1 cellular context compared by ENCODE assay signal in genomic region chr2:231709981-231710750, GRCh38.
TF ChIP-seq lines count a peak whose summit lies in the region.

No MANE protein-coding gene starts in this region.

TF ChIP-seq in K562, 482 proteins besides CTCF, POLR2A, EP300 and RAD21 (continued from another document and continues in another):
- TF ChIP-seq UBTF (IDR thresholded peaks at IDR 0.05; ENCODE audit: borderline replicate concordance in 1 of 2, low read depth in 2 of 2, low read length in 2 of 2) (no peak), CREB5 (CRISPR knock-in tag; IDR thresholded peaks at IDR 0.05) (no peak), AFF4 (CRISPR knock-in tag; IDR thresholded peaks at IDR 0.05) (peak; percentile 64; the same call in 1 of the 2 replicates), ZNF395 (CRISPR knock-in tag; IDR thresholded peaks at IDR 0.05) (peak; percentile 79), HCFC1 (IDR thresholded peaks at IDR 0.05; ENCODE audit: low read depth, low read length) (peak; percentile 65), FOXJ3 (CRISPR knock-in tag; IDR thresholded peaks at IDR 0.05) (no peak), ZBTB12 (CRISPR knock-in tag; IDR thresholded peaks at IDR 0.05) (no peak), ZBTB9 (CRISPR knock-in tag; IDR thresholded peaks at IDR 0.05) (peak; percentile 79; the same call in 1 of the 2 replicates), NFATC3 (IDR thresholded peaks at IDR 0.05) (no peak), SMC3 (conservative IDR thresholded peaks at IDR 0.05; ENCODE audit: insufficient read depth, low read depth, low read length) (no peak), ZBTB33 (CRISPR knock-in tag; IDR thresholded peaks at IDR 0.05) (peak; percentile 25; the same call in 1 of the 2 replicates), FOXO4 (CRISPR knock-in tag; IDR thresholded peaks at IDR 0.05) (no peak), CEBPZ (IDR thresholded peaks at IDR 0.05; ENCODE audit: borderline replicate concordance, low read depth, low read length) (no peak), U2AF2 (optimal IDR thresholded peaks at IDR 0.05; ENCODE audit: low read depth, low read length) (no peak), ZNF253 (CRISPR knock-in tag; conservative IDR thresholded peaks at IDR 0.05) (no peak), HMG20A (CRISPR knock-in tag; conservative IDR thresholded peaks at IDR 0.05) (no peak), ILK (tag; IDR thresholded peaks at IDR 0.05; ENCODE audit: borderline replicate concordance, low read depth) (no peak), TCFL5 (CRISPR knock-in tag; conservative IDR thresholded peaks at IDR 0.05) (no peak), CEBPB (tag; IDR thresholded peaks at IDR 0.05) (no peak), USF2 (CRISPR knock-in tag; IDR thresholded peaks at IDR 0.05) (no peak), ZNF24 (IDR thresholded peaks at IDR 0.05) (no peak), THAP7 (CRISPR knock-in tag; IDR thresholded peaks at IDR 0.05) (no peak), CTCFL (IDR thresholded peaks at IDR 0.05; ENCODE audit: borderline replicate concordance, insufficient read depth, low read depth, low read length, poor library complexity, severe bottlenecking) (peak; percentile 88), GATAD2A (IDR thresholded peaks at IDR 0.05) (no peak), SMAD1 (IDR thresholded peaks at IDR 0.05; ENCODE audit: low read depth, low read length, partially characterized antibody) (no peak), SREBF2 (CRISPR knock-in tag; IDR thresholded peaks at IDR 0.05) (no peak), ZNF140 (CRISPR knock-in tag; IDR thresholded peaks at IDR 0.05) (no peak), RBM17 (IDR thresholded peaks at IDR 0.05; ENCODE audit: borderline replicate concordance, low read depth, low read length) (no peak), SOX6 (IDR thresholded peaks at IDR 0.05) (peak; percentile 54)
